Comparison of ENCODE assay signal across 1 cellular context in the genomic region with DNA sequence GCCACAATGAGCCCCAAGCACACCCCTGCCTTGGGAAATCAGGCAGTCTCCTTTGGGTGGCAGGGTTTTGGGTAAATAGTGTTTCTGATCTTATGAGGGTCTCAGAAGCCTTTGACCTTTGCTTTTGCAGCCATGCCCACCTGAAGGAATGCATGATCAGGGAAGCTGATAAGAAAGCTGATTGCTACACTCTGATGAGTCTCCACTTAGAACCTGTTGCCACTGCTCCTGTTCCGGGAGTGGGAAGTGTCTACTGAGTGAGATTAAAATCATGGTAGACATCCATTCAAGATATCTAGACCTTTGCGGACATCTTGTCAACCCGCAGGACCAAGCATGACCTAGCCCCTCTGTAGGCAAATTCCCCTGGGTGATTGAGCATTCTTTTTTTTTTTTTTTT.
TF ChIP-seq lines count a peak whose summit lies in the region.

No MANE protein-coding gene starts in this region.

TF ChIP-seq in WTC11, 78 proteins besides CTCF, POLR2A, EP300 and RAD21:
- TF ChIP-seq KAT7 (CRISPR knock-in tag; IDR thresholded peaks at IDR 0.05; ENCODE audit: borderline replicate concordance), result no peak
- TF ChIP-seq, protein P1, sequence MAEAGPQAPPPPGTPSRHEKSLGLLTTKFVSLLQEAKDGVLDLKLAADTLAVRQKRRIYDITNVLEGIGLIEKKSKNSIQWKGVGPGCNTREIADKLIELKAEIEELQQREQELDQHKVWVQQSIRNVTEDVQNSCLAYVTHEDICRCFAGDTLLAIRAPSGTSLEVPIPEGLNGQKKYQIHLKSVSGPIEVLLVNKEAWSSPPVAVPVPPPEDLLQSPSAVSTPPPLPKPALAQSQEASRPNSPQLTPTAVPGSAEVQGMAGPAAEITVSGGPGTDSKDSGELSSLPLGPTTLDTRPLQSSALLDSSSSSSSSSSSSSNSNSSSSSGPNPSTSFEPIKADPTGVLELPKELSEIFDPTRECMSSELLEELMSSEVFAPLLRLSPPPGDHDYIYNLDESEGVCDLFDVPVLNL (CRISPR knock-in tag; IDR thresholded peaks at IDR 0.05; ENCODE audit: borderline replicate concordance, low read depth), result no peak
- TF ChIP-seq ZNF423 (CRISPR knock-in tag; IDR thresholded peaks at IDR 0.05), result no peak
- no peak for TF ChIP-seq ZNF671 (CRISPR knock-in tag; IDR thresholded peaks at IDR 0.05)
- TF ChIP-seq, protein P2, sequence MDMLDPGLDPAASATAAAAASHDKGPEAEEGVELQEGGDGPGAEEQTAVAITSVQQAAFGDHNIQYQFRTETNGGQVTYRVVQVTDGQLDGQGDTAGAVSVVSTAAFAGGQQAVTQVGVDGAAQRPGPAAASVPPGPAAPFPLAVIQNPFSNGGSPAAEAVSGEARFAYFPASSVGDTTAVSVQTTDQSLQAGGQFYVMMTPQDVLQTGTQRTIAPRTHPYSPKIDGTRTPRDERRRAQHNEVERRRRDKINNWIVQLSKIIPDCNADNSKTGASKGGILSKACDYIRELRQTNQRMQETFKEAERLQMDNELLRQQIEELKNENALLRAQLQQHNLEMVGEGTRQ (CRISPR knock-in tag; IDR thresholded peaks at IDR 0.05), result no peak
- TF ChIP-seq, protein P3, sequence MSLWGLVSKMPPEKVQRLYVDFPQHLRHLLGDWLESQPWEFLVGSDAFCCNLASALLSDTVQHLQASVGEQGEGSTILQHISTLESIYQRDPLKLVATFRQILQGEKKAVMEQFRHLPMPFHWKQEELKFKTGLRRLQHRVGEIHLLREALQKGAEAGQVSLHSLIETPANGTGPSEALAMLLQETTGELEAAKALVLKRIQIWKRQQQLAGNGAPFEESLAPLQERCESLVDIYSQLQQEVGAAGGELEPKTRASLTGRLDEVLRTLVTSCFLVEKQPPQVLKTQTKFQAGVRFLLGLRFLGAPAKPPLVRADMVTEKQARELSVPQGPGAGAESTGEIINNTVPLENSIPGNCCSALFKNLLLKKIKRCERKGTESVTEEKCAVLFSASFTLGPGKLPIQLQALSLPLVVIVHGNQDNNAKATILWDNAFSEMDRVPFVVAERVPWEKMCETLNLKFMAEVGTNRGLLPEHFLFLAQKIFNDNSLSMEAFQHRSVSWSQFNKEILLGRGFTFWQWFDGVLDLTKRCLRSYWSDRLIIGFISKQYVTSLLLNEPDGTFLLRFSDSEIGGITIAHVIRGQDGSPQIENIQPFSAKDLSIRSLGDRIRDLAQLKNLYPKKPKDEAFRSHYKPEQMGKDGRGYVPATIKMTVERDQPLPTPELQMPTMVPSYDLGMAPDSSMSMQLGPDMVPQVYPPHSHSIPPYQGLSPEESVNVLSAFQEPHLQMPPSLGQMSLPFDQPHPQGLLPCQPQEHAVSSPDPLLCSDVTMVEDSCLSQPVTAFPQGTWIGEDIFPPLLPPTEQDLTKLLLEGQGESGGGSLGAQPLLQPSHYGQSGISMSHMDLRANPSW (CRISPR knock-in tag; conservative IDR thresholded peaks at IDR 0.05; ENCODE audit: low read depth), result no peak
- TF ChIP-seq, protein P4, sequence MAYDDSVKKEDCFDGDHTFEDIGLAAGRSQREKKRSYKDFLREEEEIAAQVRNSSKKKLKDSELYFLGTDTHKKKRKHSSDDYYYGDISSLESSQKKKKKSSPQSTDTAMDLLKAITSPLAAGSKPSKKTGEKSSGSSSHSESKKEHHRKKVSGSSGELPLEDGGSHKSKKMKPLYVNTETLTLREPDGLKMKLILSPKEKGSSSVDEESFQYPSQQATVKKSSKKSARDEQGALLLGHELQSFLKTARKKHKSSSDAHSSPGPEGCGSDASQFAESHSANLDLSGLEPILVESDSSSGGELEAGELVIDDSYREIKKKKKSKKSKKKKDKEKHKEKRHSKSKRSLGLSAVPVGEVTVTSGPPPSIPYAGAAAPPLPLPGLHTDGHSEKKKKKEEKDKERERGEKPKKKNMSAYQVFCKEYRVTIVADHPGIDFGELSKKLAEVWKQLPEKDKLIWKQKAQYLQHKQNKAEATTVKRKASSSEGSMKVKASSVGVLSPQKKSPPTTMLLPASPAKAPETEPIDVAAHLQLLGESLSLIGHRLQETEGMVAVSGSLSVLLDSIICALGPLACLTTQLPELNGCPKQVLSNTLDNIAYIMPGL (CRISPR knock-in tag; IDR thresholded peaks at IDR 0.05), result no peak
- TF ChIP-seq, protein P5, sequence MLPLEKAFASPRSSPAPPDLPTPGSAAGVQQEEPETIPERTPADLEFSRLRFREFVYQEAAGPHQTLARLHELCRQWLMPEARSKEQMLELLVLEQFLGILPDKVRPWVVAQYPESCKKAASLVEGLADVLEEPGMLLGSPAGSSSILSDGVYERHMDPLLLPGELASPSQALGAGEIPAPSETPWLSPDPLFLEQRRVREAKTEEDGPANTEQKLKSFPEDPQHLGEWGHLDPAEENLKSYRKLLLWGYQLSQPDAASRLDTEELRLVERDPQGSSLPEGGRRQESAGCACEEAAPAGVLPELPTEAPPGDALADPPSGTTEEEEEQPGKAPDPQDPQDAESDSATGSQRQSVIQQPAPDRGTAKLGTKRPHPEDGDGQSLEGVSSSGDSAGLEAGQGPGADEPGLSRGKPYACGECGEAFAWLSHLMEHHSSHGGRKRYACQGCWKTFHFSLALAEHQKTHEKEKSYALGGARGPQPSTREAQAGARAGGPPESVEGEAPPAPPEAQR (CRISPR knock-in tag; IDR thresholded peaks at IDR 0.05), result no peak
- no peak for TF ChIP-seq ZBTB21 (CRISPR knock-in tag; IDR thresholded peaks at IDR 0.05; ENCODE audit: borderline replicate concordance)
- no peak for TF ChIP-seq NFE2L1 (CRISPR knock-in tag; IDR thresholded peaks at IDR 0.05)
- TF ChIP-seq, protein P6, sequence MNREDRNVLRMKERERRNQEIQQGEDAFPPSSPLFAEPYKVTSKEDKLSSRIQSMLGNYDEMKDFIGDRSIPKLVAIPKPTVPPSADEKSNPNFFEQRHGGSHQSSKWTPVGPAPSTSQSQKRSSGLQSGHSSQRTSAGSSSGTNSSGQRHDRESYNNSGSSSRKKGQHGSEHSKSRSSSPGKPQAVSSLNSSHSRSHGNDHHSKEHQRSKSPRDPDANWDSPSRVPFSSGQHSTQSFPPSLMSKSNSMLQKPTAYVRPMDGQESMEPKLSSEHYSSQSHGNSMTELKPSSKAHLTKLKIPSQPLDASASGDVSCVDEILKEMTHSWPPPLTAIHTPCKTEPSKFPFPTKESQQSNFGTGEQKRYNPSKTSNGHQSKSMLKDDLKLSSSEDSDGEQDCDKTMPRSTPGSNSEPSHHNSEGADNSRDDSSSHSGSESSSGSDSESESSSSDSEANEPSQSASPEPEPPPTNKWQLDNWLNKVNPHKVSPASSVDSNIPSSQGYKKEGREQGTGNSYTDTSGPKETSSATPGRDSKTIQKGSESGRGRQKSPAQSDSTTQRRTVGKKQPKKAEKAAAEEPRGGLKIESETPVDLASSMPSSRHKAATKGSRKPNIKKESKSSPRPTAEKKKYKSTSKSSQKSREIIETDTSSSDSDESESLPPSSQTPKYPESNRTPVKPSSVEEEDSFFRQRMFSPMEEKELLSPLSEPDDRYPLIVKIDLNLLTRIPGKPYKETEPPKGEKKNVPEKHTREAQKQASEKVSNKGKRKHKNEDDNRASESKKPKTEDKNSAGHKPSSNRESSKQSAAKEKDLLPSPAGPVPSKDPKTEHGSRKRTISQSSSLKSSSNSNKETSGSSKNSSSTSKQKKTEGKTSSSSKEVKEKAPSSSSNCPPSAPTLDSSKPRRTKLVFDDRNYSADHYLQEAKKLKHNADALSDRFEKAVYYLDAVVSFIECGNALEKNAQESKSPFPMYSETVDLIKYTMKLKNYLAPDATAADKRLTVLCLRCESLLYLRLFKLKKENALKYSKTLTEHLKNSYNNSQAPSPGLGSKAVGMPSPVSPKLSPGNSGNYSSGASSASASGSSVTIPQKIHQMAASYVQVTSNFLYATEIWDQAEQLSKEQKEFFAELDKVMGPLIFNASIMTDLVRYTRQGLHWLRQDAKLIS (CRISPR knock-in tag; IDR thresholded peaks at IDR 0.05; ENCODE audit: borderline replicate concordance), result no peak
- TF ChIP-seq, protein P7, sequence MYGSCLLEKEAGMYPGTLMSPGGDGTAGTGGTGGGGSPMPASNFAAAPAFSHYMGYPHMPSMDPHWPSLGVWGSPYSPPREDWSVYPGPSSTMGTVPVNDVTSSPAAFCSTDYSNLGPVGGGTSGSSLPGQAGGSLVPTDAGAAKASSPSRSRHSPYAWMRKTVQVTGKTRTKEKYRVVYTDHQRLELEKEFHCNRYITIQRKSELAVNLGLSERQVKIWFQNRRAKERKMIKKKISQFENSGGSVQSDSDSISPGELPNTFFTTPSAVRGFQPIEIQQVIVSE (CRISPR knock-in tag; IDR thresholded peaks at IDR 0.05; ENCODE audit: borderline replicate concordance), result no peak
- TF ChIP-seq HMGA2 (CRISPR knock-in tag; IDR thresholded peaks at IDR 0.05), result no peak
- TF ChIP-seq, protein P8, sequence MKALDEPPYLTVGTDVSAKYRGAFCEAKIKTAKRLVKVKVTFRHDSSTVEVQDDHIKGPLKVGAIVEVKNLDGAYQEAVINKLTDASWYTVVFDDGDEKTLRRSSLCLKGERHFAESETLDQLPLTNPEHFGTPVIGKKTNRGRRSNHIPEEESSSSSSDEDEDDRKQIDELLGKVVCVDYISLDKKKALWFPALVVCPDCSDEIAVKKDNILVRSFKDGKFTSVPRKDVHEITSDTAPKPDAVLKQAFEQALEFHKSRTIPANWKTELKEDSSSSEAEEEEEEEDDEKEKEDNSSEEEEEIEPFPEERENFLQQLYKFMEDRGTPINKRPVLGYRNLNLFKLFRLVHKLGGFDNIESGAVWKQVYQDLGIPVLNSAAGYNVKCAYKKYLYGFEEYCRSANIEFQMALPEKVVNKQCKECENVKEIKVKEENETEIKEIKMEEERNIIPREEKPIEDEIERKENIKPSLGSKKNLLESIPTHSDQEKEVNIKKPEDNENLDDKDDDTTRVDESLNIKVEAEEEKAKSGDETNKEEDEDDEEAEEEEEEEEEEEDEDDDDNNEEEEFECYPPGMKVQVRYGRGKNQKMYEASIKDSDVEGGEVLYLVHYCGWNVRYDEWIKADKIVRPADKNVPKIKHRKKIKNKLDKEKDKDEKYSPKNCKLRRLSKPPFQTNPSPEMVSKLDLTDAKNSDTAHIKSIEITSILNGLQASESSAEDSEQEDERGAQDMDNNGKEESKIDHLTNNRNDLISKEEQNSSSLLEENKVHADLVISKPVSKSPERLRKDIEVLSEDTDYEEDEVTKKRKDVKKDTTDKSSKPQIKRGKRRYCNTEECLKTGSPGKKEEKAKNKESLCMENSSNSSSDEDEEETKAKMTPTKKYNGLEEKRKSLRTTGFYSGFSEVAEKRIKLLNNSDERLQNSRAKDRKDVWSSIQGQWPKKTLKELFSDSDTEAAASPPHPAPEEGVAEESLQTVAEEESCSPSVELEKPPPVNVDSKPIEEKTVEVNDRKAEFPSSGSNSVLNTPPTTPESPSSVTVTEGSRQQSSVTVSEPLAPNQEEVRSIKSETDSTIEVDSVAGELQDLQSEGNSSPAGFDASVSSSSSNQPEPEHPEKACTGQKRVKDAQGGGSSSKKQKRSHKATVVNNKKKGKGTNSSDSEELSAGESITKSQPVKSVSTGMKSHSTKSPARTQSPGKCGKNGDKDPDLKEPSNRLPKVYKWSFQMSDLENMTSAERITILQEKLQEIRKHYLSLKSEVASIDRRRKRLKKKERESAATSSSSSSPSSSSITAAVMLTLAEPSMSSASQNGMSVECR (CRISPR knock-in tag; IDR thresholded peaks at IDR 0.05; ENCODE audit: borderline replicate concordance), result no peak
- no peak for TF ChIP-seq ELF4 (CRISPR knock-in tag; IDR thresholded peaks at IDR 0.05; ENCODE audit: low read depth)
- no peak for TF ChIP-seq TEAD4 (CRISPR knock-in tag; IDR thresholded peaks at IDR 0.05)
- no peak for TF ChIP-seq CREB1 (CRISPR knock-in tag; IDR thresholded peaks at IDR 0.05)
- TF ChIP-seq, protein P9, sequence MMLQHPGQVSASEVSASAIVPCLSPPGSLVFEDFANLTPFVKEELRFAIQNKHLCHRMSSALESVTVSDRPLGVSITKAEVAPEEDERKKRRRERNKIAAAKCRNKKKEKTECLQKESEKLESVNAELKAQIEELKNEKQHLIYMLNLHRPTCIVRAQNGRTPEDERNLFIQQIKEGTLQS (CRISPR knock-in tag; conservative IDR thresholded peaks at IDR 0.05), result no peak
